ENCODE assay signal across 20 cellular contexts in genomic region chr1:21361506-21361905, GRCh38.
A peak's percentile ranks its signal among the peaks of the same experiment; 100 is the strongest.
DNase-seq lines count a peak whose midpoint lies in the region; ATAC-seq and TF ChIP-seq lines count a peak whose summit lies in the region.
"Had no signal": no experiment of that assay in that cellular context is flagged by ENCODE, and none has a peak within 500 bp of the region (broad histone marks: within the 10 kb centered on the region; RNA-seq: fewer than 3 reads in every experiment).

No MANE protein-coding gene starts in this region.

- no peak overlapping the region for H2AK5ac ChIP-seq in mesenchymal stem cell (ENCODE audit: low read length, severe bottlenecking)

- no peak overlapping the region for H3K18ac ChIP-seq in mesenchymal stem cell (ENCODE audit: low read depth in 1 of 2, low read length in 2 of 2)

- H3K36me3 ChIP-seq in mesenchymal stem cell (ENCODE audit: control insufficient read depth in 1 of 2, insufficient read depth in 2 of 2, low read depth in 1 of 2, low read length in 2 of 2) (no peaks in the 10 kb centered on the region), thoracic aorta (no peaks in the 10 kb centered on the region)
- H3K36me3 ChIP-seq: neural progenitor cell, WERI-Rb-1 had no signal

- H3K4me2 ChIP-seq in mesenchymal stem cell (ENCODE audit: low read length, poor library complexity, severe bottlenecking) = no peak overlapping the region
- H3K4me2 ChIP-seq: neural progenitor cell had no signal

- no peaks in the 10 kb centered on the region for H3K4me1 ChIP-seq in mesenchymal stem cell (ENCODE audit: control insufficient read depth, insufficient read depth, low read depth, low read length)
- H3K4me1 ChIP-seq in thoracic aorta (ENCODE audit: control insufficient read depth in 1 of 2, low read depth in 2 of 2) = peaks cover 2 to 17% of the 10 kb centered on the region in 2 donors
- H3K4me1 ChIP-seq: Caco-2, neural progenitor cell, parathyroid adenoma had no signal

- H2BK12ac ChIP-seq in mesenchymal stem cell (ENCODE audit: low read length in 2 of 2) = no peak overlapping the region

- H3K9ac ChIP-seq in mesenchymal stem cell (ENCODE audit: low read length) = peak overlapping the region; percentile 38
- H3K9ac ChIP-seq: neural progenitor cell, parathyroid adenoma had no signal

- H4K8ac ChIP-seq in mesenchymal stem cell (ENCODE audit: low read length) = no peak overlapping the region

- no peak overlapping the region for H4K91ac ChIP-seq in mesenchymal stem cell (ENCODE audit: low read length)

- no peaks in the 10 kb centered on the region for H3K79me1 ChIP-seq in mesenchymal stem cell (replicated peaks; ENCODE audit: low read length, poor library complexity, severe bottlenecking)

- peak overlapping the region; percentile 75 for H3K27ac ChIP-seq in angular gyrus (ENCODE audit: low read depth, low read length)
- no peak overlapping the region for H3K27ac ChIP-seq in mesenchymal stem cell (ENCODE audit: low read length, poor library complexity, severe bottlenecking)
- H3K27ac ChIP-seq in thoracic aorta = peak overlapping the region; percentile 55 to 67
- H3K27ac ChIP-seq: neural progenitor cell, parathyroid adenoma, WERI-Rb-1 had no signal

- H3K4me3 ChIP-seq in epithelial cell of esophagus (ENCODE audit: low read length) (no peak overlapping the region), mesenchymal stem cell (ENCODE audit: insufficient read depth in 1 of 2, low read depth in 1 of 2, low read length in 2 of 2) (no peak overlapping the region), thoracic aorta (no peak overlapping the region)
- H3K4me3 ChIP-seq: neural progenitor cell had no signal

- no peaks in the 10 kb centered on the region for H3K27me3 ChIP-seq in mesenchymal stem cell (ENCODE audit: control insufficient read depth in 1 of 2, insufficient read depth in 1 of 2, low read length in 2 of 2)
- H3K27me3 ChIP-seq in thoracic aorta (replicated peaks; ENCODE audit: insufficient read depth) = no peaks in the 10 kb centered on the region
- H3K27me3 ChIP-seq: neural progenitor cell had no signal

- DNase-seq in epithelial cell of esophagus (ENCODE audit: low read depth) (peak; percentile 48), mesenchymal stem cell (no peak), thoracic aorta (ENCODE audit: low spot score) (no peak), NAMALWA (ENCODE audit: low spot score) (no peak), amniotic stem cell (lab: John Stamatoyannopoulos, UW) (no peak)
- DNase-seq: activated CD4-positive, alpha-beta T cell treated with anti-CD3 and anti-CD28 coated beads for 48 hours; activated CD8-positive, alpha-beta memory T cell treated with anti-CD3 and anti-CD28 coated beads for 24 hours; activated effector memory CD4-positive, alpha-beta T cell treated with Interleukin-2 at 50 U/mL for 16 hours; activated T-cell treated with anti-CD3 and anti-CD28 coated beads for 4 hours; Caco-2; DMS53; H9; NCI-H1048; NCI-H1694; small intestine; WERI-Rb-1 had no signal

- no peak overlapping the region for H3K23ac ChIP-seq in mesenchymal stem cell (ENCODE audit: low read length in 2 of 2)

- no peak overlapping the region for H3K14ac ChIP-seq in mesenchymal stem cell (ENCODE audit: low read length in 2 of 2)

- H2BK120ac ChIP-seq in mesenchymal stem cell (ENCODE audit: low read depth, low read length) = no peak overlapping the region

- WGBS in mesenchymal stem cell = 100% methylated on average over 4 of the region's 5 CpGs

- no peak overlapping the region for H2BK15ac ChIP-seq in mesenchymal stem cell (ENCODE audit: low read depth, poor library complexity, severe bottlenecking)

- H2BK5ac ChIP-seq in mesenchymal stem cell (ENCODE audit: low read depth, low read length, poor library complexity, severe bottlenecking) = no peak overlapping the region

- no peak overlapping the region for H3K4ac ChIP-seq in mesenchymal stem cell (ENCODE audit: low read depth in 1 of 2, low read length in 2 of 2)

- no peak overlapping the region for H2AFZ ChIP-seq in mesenchymal stem cell (ENCODE audit: low read depth, low read length)
- H2AFZ ChIP-seq: neural progenitor cell, parathyroid adenoma had no signal

- no peak for TF ChIP-seq CTCF in epithelial cell of esophagus (IDR thresholded peaks at IDR 0.05; ENCODE audit: insufficient read depth, low read depth, low read length, missing control alignments)
- no peak for TF ChIP-seq CTCF in thoracic aorta (IDR thresholded peaks at IDR 0.05)

- ATAC-seq in thoracic aorta (ENCODE audit: insufficient number of reproducible peaks, low FRiP score, low read depth) (no peak), HG02678 (IDR thresholded peaks at IDR 0.05; ENCODE audit: unreplicated experiment) (no peak)

- H3K9me3 ChIP-seq in mesenchymal stem cell (ENCODE audit: control insufficient read depth, low read length) = no peaks in the 10 kb centered on the region
- no peaks in the 10 kb centered on the region for H3K9me3 ChIP-seq in thoracic aorta
- H3K9me3 ChIP-seq: Caco-2 had no signal
